14 cellular contexts compared by ENCODE assay signal in the genomic region with DNA sequence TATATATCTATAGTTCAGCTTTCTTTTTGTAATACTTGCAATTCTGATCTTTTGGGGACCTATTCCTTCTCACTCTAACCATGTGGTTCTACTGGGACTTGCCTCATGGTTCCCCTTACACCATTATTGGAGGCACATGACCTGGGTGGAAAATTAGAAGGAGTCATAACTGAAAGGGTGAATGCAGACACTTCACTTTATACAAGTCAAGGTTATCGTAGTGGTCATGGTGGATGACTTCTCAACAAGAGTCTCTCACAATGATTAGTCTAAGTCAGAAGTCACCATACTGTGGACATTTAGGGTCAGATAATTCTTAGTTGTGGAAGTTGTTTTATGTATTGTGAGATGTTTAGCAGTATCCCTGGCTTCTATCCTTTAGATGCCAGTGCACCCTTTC. TPM values are rescaled to one million over a fixed set of nuclear protein-coding genes. Genes with fewer than 3 reads are reported as not detected.
DNase-seq lines count a peak whose midpoint lies in the region; ATAC-seq and TF ChIP-seq lines count a peak whose summit lies in the region.
"Had no signal": no experiment of that assay in that cellular context is flagged by ENCODE, and none has a peak within 500 bp of the region (broad histone marks: within the 10 kb centered on the region; RNA-seq: fewer than 3 reads in every experiment).

No MANE protein-coding gene starts in this region.

- peak overlapping the region; percentile 71 for H3K27ac Mint-ChIP-seq in Caco-2 (ENCODE audit: unreplicated experiment)
- H3K27ac Mint-ChIP-seq: IgD-negative memory B cell had no signal

- peak; percentile 33 for ATAC-seq in GM18909 (IDR thresholded peaks at IDR 0.05; ENCODE audit: poor library complexity, unreplicated experiment)
- ATAC-seq in HG02623 (IDR thresholded peaks at IDR 0.05; ENCODE audit: unreplicated experiment), result peak; percentile 64

- H3K27me3 ChIP-seq in Caco-2 (replicated peaks; ENCODE audit: control insufficient read depth, insufficient read depth, low read length), result no peaks in the 10 kb centered on the region
- H3K27me3 ChIP-seq: neutrophil had no signal

- no peak overlapping the region for H3K4me3 ChIP-seq in Caco-2 (ENCODE audit: low read depth, low read length)

- peaks cover 33% of the 10 kb centered on the region for H3K4me1 ChIP-seq in Caco-2

- no peak overlapping the region for H3K4me3 Mint-ChIP-seq in Caco-2 (ENCODE audit: unreplicated experiment)
- H3K4me3 Mint-ChIP-seq: IgD-negative memory B cell had no signal

- CTCF ChIA-PET in Caco-2 (lab: Charles Lee), result no interaction called here

- TF ChIP-seq CTCF in Caco-2 (IDR thresholded peaks at IDR 0.05; ENCODE audit: insufficient read depth in 1 of 2, low read depth in 1 of 2, low read length in 1 of 2, severe bottlenecking in 1 of 2, unreplicated experiment in 1 of 2), result no peak

- in situ Hi-C loops in SK-MEL-5 (cut with HindIII; ENCODE audit: low pct_unique_long_range_greater_than_20kb, low sequenced_read_pairs), result no loop called here
- in situ Hi-C loops in G401 (cut with HindIII; ENCODE audit: low sequenced_read_pairs), result no loop called here

- peaks cover 27% of the 10 kb centered on the region for H3K4me1 Mint-ChIP-seq in Caco-2 (ENCODE audit: low read depth, unreplicated experiment)

- intact Hi-C loops in Caco-2 (cut with micrococcal nuclease; ENCODE audit: unreplicated experiment), result loop anchor here (1.0 kb wide), 1 partner anchor 56 kb away; a partner anchor contains a TSS

- no TSS peak for BruUV-seq in Caco-2 (replicated peaks; lab: Mats Ljungman, UMichigan)

- no peaks in the 10 kb centered on the region; the same call in 1 of the 2 replicates for H3K9me3 ChIP-seq in Caco-2
- H3K9me3 ChIP-seq: neutrophil had no signal

- POLR2A ChIA-PET in Caco-2 (lab: Charles Lee), result no interaction called here

- H3K36me3 Mint-ChIP-seq in Caco-2 (ENCODE audit: insufficient read depth, unreplicated experiment), result peaks cover 8% of the 10 kb centered on the region
- H3K36me3 Mint-ChIP-seq: IgD-negative memory B cell had no signal

- DNase-seq in Caco-2, result no peak
- DNase-seq in SK-MEL-5 (ENCODE audit: low read depth, low spot score), result peak; percentile 2
- DNase-seq in AG20443 (ENCODE audit: low spot score), result no peak
- no peak for DNase-seq in hypothalamus (lab: John Stamatoyannopoulos, UW)
- DNase-seq in G401 (ENCODE audit: low spot score), result no peak
- no peak for DNase-seq in activated CD4-positive, alpha-beta T cell treated with anti-CD3 and anti-CD28 coated beads, Interleukin-2, amount 50 U/mL, for 1 hour
- DNase-seq: activated CD4-positive, alpha-beta T cell treated with anti-CD3 and anti-CD28 coated beads, Interleukin-2, amount 50 U/mL, for 48 hours; NCI-H1092; SIG-M5; T1000 had no signal

- no peaks in the 10 kb centered on the region for H3K27me3 Mint-ChIP-seq in Caco-2 (ENCODE audit: insufficient read depth, unreplicated experiment)
- H3K27me3 Mint-ChIP-seq: IgD-negative memory B cell had no signal

- H3K9me3 Mint-ChIP-seq in Caco-2 (ENCODE audit: unreplicated experiment), result no peaks in the 10 kb centered on the region
- H3K9me3 Mint-ChIP-seq: IgD-negative memory B cell had no signal

- H3K36me3 ChIP-seq in Caco-2 (ENCODE audit: control insufficient read depth, insufficient read depth, low read length), result no peaks in the 10 kb centered on the region
- H3K36me3 ChIP-seq: neutrophil had no signal

RNA-seq across cellular contexts. Expression of a gene that starts 10.5 kb away (rescaled TPM):
- 140 and 151 TPM in 2 replicates for total RNA-seq in Caco-2 (2022)
- total RNA-seq in SK-MEL-5 (2014; rRNA removed; shearing (Covaris generic)), result 132 and 135 TPM in 2 replicates
- 103 and 122 TPM in 2 replicates for polyA plus RNA-seq in SK-MEL-5 (2015; cell fraction: cytosol; rRNA removed)
- 41.2 and 42.1 TPM in 2 replicates for polyA plus RNA-seq in SK-MEL-5 (2015; cell fraction: nucleus; rRNA removed)
- 186 and 308 TPM in 2 replicates for total RNA-seq in G401 (2014; rRNA removed; shearing (Covaris generic))

RNA-seq across cellular contexts. Expression of a gene that starts 56.1 kb away (rescaled TPM):
- total RNA-seq in Caco-2 (2022), result 75.2 and 83.0 TPM in 2 replicates
- total RNA-seq in SK-MEL-5 (2014; rRNA removed; shearing (Covaris generic)), result 53.1 and 58.4 TPM in 2 replicates
- 44.4 and 49.6 TPM in 2 replicates for polyA plus RNA-seq in SK-MEL-5 (2015; cell fraction: cytosol; rRNA removed)
- 81.4 and 111 TPM in 2 replicates for polyA plus RNA-seq in SK-MEL-5 (2015; cell fraction: nucleus; rRNA removed)
- total RNA-seq in G401 (2014; rRNA removed; shearing (Covaris generic)), result 48.9 and 53.9 TPM in 2 replicates
